1 cellular context compared by ENCODE assay signal in the genomic region with DNA sequence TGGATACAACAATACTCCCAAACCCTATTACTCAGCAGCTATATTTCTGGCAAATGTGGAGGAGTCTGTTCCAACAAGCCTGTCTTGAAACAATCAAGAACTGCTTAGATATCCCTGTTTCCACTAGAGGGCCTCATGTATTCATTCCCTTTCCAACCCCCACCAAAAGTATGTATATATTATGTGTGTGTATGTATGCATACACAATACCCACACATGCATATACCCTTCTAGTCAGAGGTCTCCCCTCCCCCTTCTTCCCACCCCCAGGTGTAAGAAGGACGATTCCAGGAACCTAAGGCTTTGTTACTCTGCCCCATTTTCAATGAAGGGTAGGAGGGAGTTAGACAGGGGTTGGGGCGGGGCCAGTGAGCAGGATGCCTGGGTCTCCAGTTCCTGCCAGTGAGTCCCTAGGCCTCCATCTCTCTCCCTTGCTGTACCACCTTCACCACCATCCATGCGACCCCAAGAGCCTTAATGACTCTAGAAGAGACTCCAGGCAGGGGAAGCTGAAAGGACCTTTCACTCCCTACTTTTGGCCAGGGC.
TF ChIP-seq lines count a peak whose summit lies in the region.

DGKA (plus strand) TSS at position 392 of the 546 bp plus-strand sequence. CDS start 5,342 bp downstream, outside the sequence.

TF ChIP-seq in HEK293, 187 proteins besides CTCF, POLR2A, EP300 and RAD21 (continued from another document and continues in another):
- TF ChIP-seq, protein P1, sequence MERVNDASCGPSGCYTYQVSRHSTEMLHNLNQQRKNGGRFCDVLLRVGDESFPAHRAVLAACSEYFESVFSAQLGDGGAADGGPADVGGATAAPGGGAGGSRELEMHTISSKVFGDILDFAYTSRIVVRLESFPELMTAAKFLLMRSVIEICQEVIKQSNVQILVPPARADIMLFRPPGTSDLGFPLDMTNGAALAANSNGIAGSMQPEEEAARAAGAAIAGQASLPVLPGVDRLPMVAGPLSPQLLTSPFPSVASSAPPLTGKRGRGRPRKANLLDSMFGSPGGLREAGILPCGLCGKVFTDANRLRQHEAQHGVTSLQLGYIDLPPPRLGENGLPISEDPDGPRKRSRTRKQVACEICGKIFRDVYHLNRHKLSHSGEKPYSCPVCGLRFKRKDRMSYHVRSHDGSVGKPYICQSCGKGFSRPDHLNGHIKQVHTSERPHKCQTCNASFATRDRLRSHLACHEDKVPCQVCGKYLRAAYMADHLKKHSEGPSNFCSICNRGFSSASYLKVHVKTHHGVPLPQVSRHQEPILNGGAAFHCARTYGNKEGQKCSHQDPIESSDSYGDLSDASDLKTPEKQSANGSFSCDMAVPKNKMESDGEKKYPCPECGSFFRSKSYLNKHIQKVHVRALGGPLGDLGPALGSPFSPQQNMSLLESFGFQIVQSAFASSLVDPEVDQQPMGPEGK (tag by site-specific recombination; IDR thresholded peaks at IDR 0.05), result peak; percentile 69
- TF ChIP-seq KLF7 (tag by site-specific recombination; IDR thresholded peaks at IDR 0.05; ENCODE audit: borderline replicate concordance) (no peak), ZNF585B (tag by site-specific recombination; IDR thresholded peaks at IDR 0.05) (no peak), ZNF366 (tag by site-specific recombination; conservative IDR thresholded peaks at IDR 0.05) (no peak), ZNF501 (tag by site-specific recombination; IDR thresholded peaks at IDR 0.05) (0 out of 2 replicates have a peak, but pooled peaks have one; percentile 32), ZNF416 (tag by site-specific recombination; IDR thresholded peaks at IDR 0.05) (no peak), ZNF2 (tag by site-specific recombination; IDR thresholded peaks at IDR 0.05) (no peak), HOXD13 (CRISPR knock-in tag; IDR thresholded peaks at IDR 0.05; ENCODE audit: borderline replicate concordance) (no peak), RBAK (tag by site-specific recombination; IDR thresholded peaks at IDR 0.05) (no peak), ZNF223 (tag by site-specific recombination; IDR thresholded peaks at IDR 0.05) (no peak), YY1 (tag by site-specific recombination; IDR thresholded peaks at IDR 0.05) (no peak), INSM2 (tag by site-specific recombination; IDR thresholded peaks at IDR 0.05) (0 out of 2 replicates have a peak, but pooled peaks have one; percentile 19), PRDM10 (tag by site-specific recombination; IDR thresholded peaks at IDR 0.05) (0 out of 2 replicates have a peak, but pooled peaks have one; percentile 29), ZIC2 (tag by site-specific recombination; IDR thresholded peaks at IDR 0.05) (no peak), ZNF404 (tag by site-specific recombination; IDR thresholded peaks at IDR 0.05) (no peak), ZNF114 (tag by site-specific recombination; IDR thresholded peaks at IDR 0.05) (no peak), KLF1 (tag by site-specific recombination; IDR thresholded peaks at IDR 0.05) (no peak), ZNF292 (tag by site-specific recombination; IDR thresholded peaks at IDR 0.05; ENCODE audit: borderline replicate concordance, low read depth) (no peak), ZNF529 (tag by site-specific recombination; IDR thresholded peaks at IDR 0.05; ENCODE audit: insufficient replicate concordance) (no peak), ZFHX2 (tag by site-specific recombination; conservative IDR thresholded peaks at IDR 0.05) (no peak; the same call in 1 of the 2 replicates), ZNF239 (tag by site-specific recombination; IDR thresholded peaks at IDR 0.05) (no peak), ZBTB11 (tag by site-specific recombination; conservative IDR thresholded peaks at IDR 0.05; ENCODE audit: low read depth) (0 out of 2 replicates have a peak, but pooled peaks have one; percentile 3), PRDM6 (tag by site-specific recombination; IDR thresholded peaks at IDR 0.05) (no peak), ZBTB1 (tag by site-specific recombination; IDR thresholded peaks at IDR 0.05) (no peak), ZNF112 (tag by site-specific recombination; IDR thresholded peaks at IDR 0.05) (no peak), SP2 (tag by site-specific recombination; IDR thresholded peaks at IDR 0.05) (peak; percentile 51), ZNF132 (tag by site-specific recombination; IDR thresholded peaks at IDR 0.05; ENCODE audit: borderline replicate concordance) (no peak), EGR2 (tag by site-specific recombination; IDR thresholded peaks at IDR 0.05; ENCODE audit: low read depth) (0 out of 2 replicates have a peak, but pooled peaks have one; percentile 2)
- TF ChIP-seq, protein P2, sequence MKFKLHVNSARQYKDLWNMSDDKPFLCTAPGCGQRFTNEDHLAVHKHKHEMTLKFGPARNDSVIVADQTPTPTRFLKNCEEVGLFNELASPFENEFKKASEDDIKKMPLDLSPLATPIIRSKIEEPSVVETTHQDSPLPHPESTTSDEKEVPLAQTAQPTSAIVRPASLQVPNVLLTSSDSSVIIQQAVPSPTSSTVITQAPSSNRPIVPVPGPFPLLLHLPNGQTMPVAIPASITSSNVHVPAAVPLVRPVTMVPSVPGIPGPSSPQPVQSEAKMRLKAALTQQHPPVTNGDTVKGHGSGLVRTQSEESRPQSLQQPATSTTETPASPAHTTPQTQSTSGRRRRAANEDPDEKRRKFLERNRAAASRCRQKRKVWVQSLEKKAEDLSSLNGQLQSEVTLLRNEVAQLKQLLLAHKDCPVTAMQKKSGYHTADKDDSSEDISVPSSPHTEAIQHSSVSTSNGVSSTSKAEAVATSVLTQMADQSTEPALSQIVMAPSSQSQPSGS (tag by site-specific recombination; IDR thresholded peaks at IDR 0.05; ENCODE audit: low read depth), result no peak
- TF ChIP-seq, protein P3, sequence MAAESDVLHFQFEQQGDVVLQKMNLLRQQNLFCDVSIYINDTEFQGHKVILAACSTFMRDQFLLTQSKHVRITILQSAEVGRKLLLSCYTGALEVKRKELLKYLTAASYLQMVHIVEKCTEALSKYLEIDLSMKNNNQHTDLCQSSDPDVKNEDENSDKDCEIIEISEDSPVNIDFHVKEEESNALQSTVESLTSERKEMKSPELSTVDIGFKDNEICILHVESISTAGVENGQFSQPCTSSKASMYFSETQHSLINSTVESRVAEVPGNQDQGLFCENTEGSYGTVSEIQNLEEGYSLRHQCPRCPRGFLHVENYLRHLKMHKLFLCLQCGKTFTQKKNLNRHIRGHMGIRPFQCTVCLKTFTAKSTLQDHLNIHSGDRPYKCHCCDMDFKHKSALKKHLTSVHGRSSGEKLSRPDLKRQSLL (tag by site-specific recombination; IDR thresholded peaks at IDR 0.05), result no peak; the same call in 1 of the 2 replicates
- TF ChIP-seq, protein P4, sequence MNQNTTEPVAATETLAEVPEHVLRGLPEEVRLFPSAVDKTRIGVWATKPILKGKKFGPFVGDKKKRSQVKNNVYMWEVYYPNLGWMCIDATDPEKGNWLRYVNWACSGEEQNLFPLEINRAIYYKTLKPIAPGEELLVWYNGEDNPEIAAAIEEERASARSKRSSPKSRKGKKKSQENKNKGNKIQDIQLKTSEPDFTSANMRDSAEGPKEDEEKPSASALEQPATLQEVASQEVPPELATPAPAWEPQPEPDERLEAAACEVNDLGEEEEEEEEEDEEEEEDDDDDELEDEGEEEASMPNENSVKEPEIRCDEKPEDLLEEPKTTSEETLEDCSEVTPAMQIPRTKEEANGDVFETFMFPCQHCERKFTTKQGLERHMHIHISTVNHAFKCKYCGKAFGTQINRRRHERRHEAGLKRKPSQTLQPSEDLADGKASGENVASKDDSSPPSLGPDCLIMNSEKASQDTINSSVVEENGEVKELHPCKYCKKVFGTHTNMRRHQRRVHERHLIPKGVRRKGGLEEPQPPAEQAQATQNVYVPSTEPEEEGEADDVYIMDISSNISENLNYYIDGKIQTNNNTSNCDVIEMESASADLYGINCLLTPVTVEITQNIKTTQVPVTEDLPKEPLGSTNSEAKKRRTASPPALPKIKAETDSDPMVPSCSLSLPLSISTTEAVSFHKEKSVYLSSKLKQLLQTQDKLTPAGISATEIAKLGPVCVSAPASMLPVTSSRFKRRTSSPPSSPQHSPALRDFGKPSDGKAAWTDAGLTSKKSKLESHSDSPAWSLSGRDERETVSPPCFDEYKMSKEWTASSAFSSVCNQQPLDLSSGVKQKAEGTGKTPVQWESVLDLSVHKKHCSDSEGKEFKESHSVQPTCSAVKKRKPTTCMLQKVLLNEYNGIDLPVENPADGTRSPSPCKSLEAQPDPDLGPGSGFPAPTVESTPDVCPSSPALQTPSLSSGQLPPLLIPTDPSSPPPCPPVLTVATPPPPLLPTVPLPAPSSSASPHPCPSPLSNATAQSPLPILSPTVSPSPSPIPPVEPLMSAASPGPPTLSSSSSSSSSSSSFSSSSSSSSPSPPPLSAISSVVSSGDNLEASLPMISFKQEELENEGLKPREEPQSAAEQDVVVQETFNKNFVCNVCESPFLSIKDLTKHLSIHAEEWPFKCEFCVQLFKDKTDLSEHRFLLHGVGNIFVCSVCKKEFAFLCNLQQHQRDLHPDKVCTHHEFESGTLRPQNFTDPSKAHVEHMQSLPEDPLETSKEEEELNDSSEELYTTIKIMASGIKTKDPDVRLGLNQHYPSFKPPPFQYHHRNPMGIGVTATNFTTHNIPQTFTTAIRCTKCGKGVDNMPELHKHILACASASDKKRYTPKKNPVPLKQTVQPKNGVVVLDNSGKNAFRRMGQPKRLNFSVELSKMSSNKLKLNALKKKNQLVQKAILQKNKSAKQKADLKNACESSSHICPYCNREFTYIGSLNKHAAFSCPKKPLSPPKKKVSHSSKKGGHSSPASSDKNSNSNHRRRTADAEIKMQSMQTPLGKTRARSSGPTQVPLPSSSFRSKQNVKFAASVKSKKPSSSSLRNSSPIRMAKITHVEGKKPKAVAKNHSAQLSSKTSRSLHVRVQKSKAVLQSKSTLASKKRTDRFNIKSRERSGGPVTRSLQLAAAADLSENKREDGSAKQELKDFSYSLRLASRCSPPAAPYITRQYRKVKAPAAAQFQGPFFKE (tag by site-specific recombination; IDR thresholded peaks at IDR 0.05; ENCODE audit: borderline replicate concordance), result no peak
